In the genomic region with DNA sequence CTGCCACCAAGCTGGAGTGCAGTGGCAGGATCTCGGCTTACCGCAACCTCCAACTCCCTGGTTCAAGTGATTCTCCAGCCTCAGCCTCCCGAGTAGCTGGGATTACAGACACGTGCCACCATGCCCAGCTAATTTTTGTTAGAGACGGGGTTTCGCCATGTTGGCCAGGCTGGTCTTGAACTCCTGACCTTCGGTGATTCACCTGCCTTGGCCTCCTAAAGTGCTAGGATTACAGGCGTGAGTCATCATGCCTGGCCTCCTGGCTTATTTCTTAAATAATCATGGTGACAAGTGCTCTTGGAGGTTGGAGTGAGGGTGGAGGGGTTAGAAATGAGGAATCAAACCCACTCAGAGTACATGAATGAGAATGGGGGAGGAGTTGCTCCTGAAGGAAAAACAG, we compare ENCODE assay signal across 8 cellular contexts. TPM values are rescaled to one million over a fixed set of nuclear protein-coding genes. Genes with fewer than 3 reads are reported as not detected.
DNase-seq lines count a peak whose midpoint lies in the region; ATAC-seq and TF ChIP-seq lines count a peak whose summit lies in the region.
"Not testable (repeated sequence)": the region's sequence is repeated elsewhere in the genome, so short reads cannot be mapped to it uniquely, and the experiment has no call there.

No MANE protein-coding gene starts in this region.

- not testable (repeated sequence) for H3K9me2 ChIP-seq in SK-N-SH

- in situ Hi-C loops in gastrocnemius medialis (cut with MboI; ENCODE audit: low sequenced_read_pairs in 4 of 4), result not testable (repeated sequence)

- not testable (repeated sequence) for H3K36me3 ChIP-seq in HEK293 (ENCODE audit: control insufficient read depth in 2 of 2, insufficient read depth in 1 of 2, low read length in 2 of 2); SK-N-SH (replicated peaks in 1 of 2; ENCODE audit: control insufficient read depth in 1 of 2, insufficient read depth in 2 of 2, low read length in 1 of 2); kidney epithelial cell (ENCODE audit: control insufficient read depth, insufficient read depth, low read length); gastrocnemius medialis

- intact Hi-C loops in gastrocnemius medialis (cut with DNase I; ENCODE audit: low total_unique reads), result loop anchor here (5.0 kb wide), 1 partner anchor 38 kb away; a partner anchor contains a TSS

- not testable (repeated sequence) for H4K20me1 ChIP-seq in SK-N-SH (ENCODE audit: insufficient read depth)

- peak overlapping the region; percentile 36; the same call in 1 of the 2 replicates for H3K9ac ChIP-seq in SK-N-SH

- peaks cover 34% of the 10 kb centered on the region for H3F3A ChIP-seq in SK-N-SH (replicated peaks; ENCODE audit: insufficient read depth)

- peak overlapping the region; percentile 67 for H3K4me2 ChIP-seq in SK-N-SH

- H3K79me2 ChIP-seq in SK-N-SH (ENCODE audit: insufficient read depth), result not testable (repeated sequence)

- not testable (repeated sequence) for H3K9me3 ChIP-seq in HEK293 (ENCODE audit: control insufficient read depth, insufficient read depth, low read depth, low read length); SK-N-SH; gastrocnemius medialis

- H3K4me3 ChIP-seq in HEK293 (ENCODE audit: low read depth, low read length); SK-N-SH (ENCODE audit: low read depth in 2 of 2, low read length in 1 of 2); kidney epithelial cell (ENCODE audit: low read depth, low read length); gastrocnemius medialis: not testable (repeated sequence)

- DNase-seq in NCI-H226 (peak; percentile 74), amniotic stem cell (lab: John Stamatoyannopoulos, UW) (peak; percentile 5), epithelial cell of prostate (ENCODE audit: low read depth, low spot score) (peak; percentile 37), kidney epithelial cell (ENCODE audit: low read depth) (peak; percentile 58), gastrocnemius medialis (peak in 1 of 2 donors; percentile 50)
- not testable (repeated sequence) for DNase-seq in SK-N-SH

- CTCF ChIA-PET in HEK293 (lab: Yijun Ruan, JAX); SK-N-SH (lab: Yijun Ruan, JAX): not testable (repeated sequence)

- TF ChIP-seq POLR2A in gastrocnemius medialis (IDR thresholded peaks at IDR 0.05), result not testable (repeated sequence)

- TF ChIP-seq RAD21 in SK-N-SH (IDR thresholded peaks at IDR 0.05; ENCODE audit: low read length), result not testable (repeated sequence)

- TF ChIP-seq CTCF in C4-2B (conservative IDR thresholded peaks at IDR 0.05); HEK293 (tag by site-specific recombination; IDR thresholded peaks at IDR 0.05); SK-N-SH (IDR thresholded peaks at IDR 0.05); kidney epithelial cell (IDR thresholded peaks at IDR 0.05; ENCODE audit: insufficient read depth, low read length, poor library complexity, severe bottlenecking); gastrocnemius medialis (IDR thresholded peaks at IDR 0.05 in 4 of 5, conservative IDR thresholded peaks at IDR 0.05 in 1 of 5): not testable (repeated sequence)

- WGBS in SK-N-SH (ENCODE audit: low lambda C conversion rate), result 35% methylated on average over 8 of the region's 8 CpGs

- POLR2A ChIA-PET in HEK293 (lab: Yijun Ruan, JAX), result interaction anchor here (1.6 to 3.9 kb wide), 2 partner anchors 16 to 38 kb away, joined by 6 to 23 read pairs; a partner anchor contains a TSS
- POLR2A ChIA-PET in SK-N-SH (lab: Yijun Ruan, JAX), result not testable (repeated sequence)

- H3K27me3 ChIP-seq in SK-N-SH (ENCODE audit: insufficient read depth); kidney epithelial cell (ENCODE audit: control insufficient read depth, insufficient read depth, low read length); gastrocnemius medialis: not testable (repeated sequence)

- H3K4me1 ChIP-seq in HEK293 (ENCODE audit: control insufficient read depth, insufficient read depth, low read length), result peaks cover 14% of the 10 kb centered on the region
- H3K4me1 ChIP-seq in SK-N-SH (ENCODE audit: control insufficient read depth in 1 of 2, insufficient read depth in 2 of 2, low read depth in 1 of 2, low read length in 1 of 2), result peaks cover 9 to 40% of the 10 kb centered on the region in 2 experiments
- H3K4me1 ChIP-seq in gastrocnemius medialis, result peaks cover 37 to 49% of the 10 kb centered on the region in 2 donors

- H3K27ac ChIP-seq in C4-2B, result peak overlapping the region; percentile 53
- not testable (repeated sequence) for H3K27ac ChIP-seq in HEK293 (ENCODE audit: extremely low read depth, low read depth, low read length); epithelial cell of prostate
- H3K27ac ChIP-seq in SK-N-SH (ENCODE audit: low read depth in 2 of 2, low read length in 1 of 2), result peak overlapping the region in 1 of 2 experiments; percentile 97; a peak in 2 of 4 replicates
- H3K27ac ChIP-seq in gastrocnemius medialis, result peak overlapping the region; percentile 40 to 68 (median 62)

- TF ChIP-seq EP300 in SK-N-SH (IDR thresholded peaks at IDR 0.05; ENCODE audit: borderline replicate concordance in 1 of 2, low read depth in 1 of 2, low read length in 1 of 2), result peak; percentile 27 to 95; a peak in 1 of 4 replicates

- not testable (repeated sequence) for H2AFZ ChIP-seq in SK-N-SH (ENCODE audit: low read depth)

- ATAC-seq in gastrocnemius medialis, result peak; percentile 23 to 27

TF ChIP-seq in HEK293, 187 proteins besides CTCF, POLR2A, EP300 and RAD21 (continues in another document):
- TF ChIP-seq YY2 (tag by site-specific recombination; IDR thresholded peaks at IDR 0.05), result peak; percentile 61
- TF ChIP-seq EGR2 (tag by site-specific recombination; IDR thresholded peaks at IDR 0.05; ENCODE audit: low read depth), result peak; percentile 46; the same call in 1 of the 2 replicates
- 0 out of 2 replicates have a peak, but pooled peaks have one; percentile 11 for TF ChIP-seq ZNF366 (tag by site-specific recombination; conservative IDR thresholded peaks at IDR 0.05)
- TF ChIP-seq ZNF2 (tag by site-specific recombination; IDR thresholded peaks at IDR 0.05), result 0 out of 2 replicates have a peak, but pooled peaks have one; percentile 51
- TF ChIP-seq, protein P1, sequence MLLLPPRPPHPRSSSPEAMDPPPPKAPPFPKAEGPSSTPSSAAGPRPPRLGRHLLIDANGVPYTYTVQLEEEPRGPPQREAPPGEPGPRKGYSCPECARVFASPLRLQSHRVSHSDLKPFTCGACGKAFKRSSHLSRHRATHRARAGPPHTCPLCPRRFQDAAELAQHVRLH (tag by site-specific recombination; IDR thresholded peaks at IDR 0.05), result peak; percentile 9; the same call in 1 of the 2 replicates
- TF ChIP-seq ZFHX2 (tag by site-specific recombination; conservative IDR thresholded peaks at IDR 0.05), result peak; percentile 53
- peak; percentile 60; the same call in 1 of the 2 replicates for TF ChIP-seq ZNF629 (tag by site-specific recombination; IDR thresholded peaks at IDR 0.05)

TF ChIP-seq in SK-N-SH, 30 proteins besides CTCF, POLR2A, EP300 and RAD21 (continues in another document):
- TF ChIP-seq SIN3A (IDR thresholded peaks at IDR 0.05; ENCODE audit: borderline replicate concordance, low read depth, low read length) (peak; percentile 77; the same call in 1 of the 2 replicates), MEF2A (IDR thresholded peaks at IDR 0.05; ENCODE audit: borderline replicate concordance, low read depth) (peak; percentile 63), POLR2AphosphoS5 (IDR thresholded peaks at IDR 0.05; ENCODE audit: low read depth, low read length) (peak; percentile 85; the same call in 1 of the 2 replicates), RXRA (IDR thresholded peaks at IDR 0.05; ENCODE audit: borderline replicate concordance, low read depth) (peak; percentile 100), JUND (IDR thresholded peaks at IDR 0.05) (peak; percentile 99)
- TF ChIP-seq, protein P2, sequence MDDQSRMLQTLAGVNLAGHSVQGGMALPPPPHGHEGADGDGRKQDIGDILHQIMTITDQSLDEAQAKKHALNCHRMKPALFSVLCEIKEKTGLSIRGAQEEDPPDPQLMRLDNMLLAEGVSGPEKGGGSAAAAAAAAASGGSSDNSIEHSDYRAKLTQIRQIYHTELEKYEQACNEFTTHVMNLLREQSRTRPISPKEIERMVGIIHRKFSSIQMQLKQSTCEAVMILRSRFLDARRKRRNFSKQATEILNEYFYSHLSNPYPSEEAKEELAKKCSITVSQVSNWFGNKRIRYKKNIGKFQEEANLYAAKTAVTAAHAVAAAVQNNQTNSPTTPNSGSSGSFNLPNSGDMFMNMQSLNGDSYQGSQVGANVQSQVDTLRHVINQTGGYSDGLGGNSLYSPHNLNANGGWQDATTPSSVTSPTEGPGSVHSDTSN (IDR thresholded peaks at IDR 0.05), result peak; percentile 96
- TF ChIP-seq, protein P3, sequence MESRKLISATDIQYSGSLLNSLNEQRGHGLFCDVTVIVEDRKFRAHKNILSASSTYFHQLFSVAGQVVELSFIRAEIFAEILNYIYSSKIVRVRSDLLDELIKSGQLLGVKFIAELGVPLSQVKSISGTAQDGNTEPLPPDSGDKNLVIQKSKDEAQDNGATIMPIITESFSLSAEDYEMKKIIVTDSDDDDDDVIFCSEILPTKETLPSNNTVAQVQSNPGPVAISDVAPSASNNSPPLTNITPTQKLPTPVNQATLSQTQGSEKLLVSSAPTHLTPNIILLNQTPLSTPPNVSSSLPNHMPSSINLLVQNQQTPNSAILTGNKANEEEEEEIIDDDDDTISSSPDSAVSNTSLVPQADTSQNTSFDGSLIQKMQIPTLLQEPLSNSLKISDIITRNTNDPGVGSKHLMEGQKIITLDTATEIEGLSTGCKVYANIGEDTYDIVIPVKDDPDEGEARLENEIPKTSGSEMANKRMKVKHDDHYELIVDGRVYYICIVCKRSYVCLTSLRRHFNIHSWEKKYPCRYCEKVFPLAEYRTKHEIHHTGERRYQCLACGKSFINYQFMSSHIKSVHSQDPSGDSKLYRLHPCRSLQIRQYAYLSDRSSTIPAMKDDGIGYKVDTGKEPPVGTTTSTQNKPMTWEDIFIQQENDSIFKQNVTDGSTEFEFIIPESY (IDR thresholded peaks at IDR 0.05; ENCODE audit: borderline replicate concordance, low read depth), result peak; percentile 85; the same call in 1 of the 2 replicates

RNA-seq across cellular contexts. Expression of a gene that starts 16.7 kb away (rescaled TPM):
- 6.0 and 6.9 TPM in 2 replicates for polyA plus RNA-seq in SK-N-SH (2012; rRNA removed)
- 6.3 and 8.9 TPM in 2 replicates for polyA plus RNA-seq in SK-N-SH (2012; cell fraction: cytosol; rRNA removed)
- polyA plus RNA-seq in SK-N-SH (2012; cell fraction: nucleus; rRNA removed), result 4.1 and 5.9 TPM in 2 replicates
- 13.6 and 33.4 TPM in 2 replicates for total RNA-seq in kidney epithelial cell
- total RNA-seq in gastrocnemius medialis, result 10 to 100 TPM in 3 of 4 donors, 1 to 10 TPM in 1; 9.8 to 30.9 (median 27.2) TPM

RNA-seq across cellular contexts. Expression of a gene that starts 37.8 kb away (rescaled TPM):
- 90.2 and 124 TPM in 2 replicates for polyA plus RNA-seq in SK-N-SH (2012; rRNA removed)
- 83.8 and 93.9 TPM in 2 replicates for polyA plus RNA-seq in SK-N-SH (2012; cell fraction: cytosol; rRNA removed)
- polyA plus RNA-seq in SK-N-SH (2012; cell fraction: nucleus; rRNA removed), result 62.3 and 87.7 TPM in 2 replicates
- 74.6 and 79.4 TPM in 2 replicates for total RNA-seq in kidney epithelial cell
- 100 to 1,000 TPM in 2 of 4 donors, 10 to 100 TPM in 2; 67.2 to 116 (median 89.9) TPM for total RNA-seq in gastrocnemius medialis
